38 cellular contexts compared by ENCODE assay signal in genomic region chr4:150713251-150713650, GRCh38.
"Had no signal": no experiment of that assay in that cellular context is flagged by ENCODE, and none has a peak within 500 bp of the region (broad histone marks: within the 10 kb centered on the region; RNA-seq: fewer than 3 reads in every experiment).

No MANE protein-coding gene starts in this region.

- H3K36me3 Mint-ChIP-seq: activated naive CD4-positive, alpha-beta T cell treated with anti-CD3 and anti-CD28 coated beads, Interleukin-2, amount 50 U/mL, for 72 hours; brain had no signal

- H3K4me3 Mint-ChIP-seq: activated naive CD4-positive, alpha-beta T cell treated with anti-CD3 and anti-CD28 coated beads for 36 hours; activated naive CD4-positive, alpha-beta T cell treated with anti-CD3 and anti-CD28 coated beads, Interleukin-2, amount 10 ng/mL, durations not matched to agents 7 days and 5 days; activated naive CD4-positive, alpha-beta T cell treated with anti-CD3 and anti-CD28 coated beads, Interleukin-2, amount 50 U/mL, for 24 hours; activated naive CD8-positive, alpha-beta T cell; activated naive CD8-positive, alpha-beta T cell treated with anti-CD3 and anti-CD28 coated beads for 36 hours; activated naive CD8-positive, alpha-beta T cell treated with anti-CD3 and anti-CD28 coated beads, Interleukin-2, amount 10 ng/mL, durations not matched to agents 7 days and 5 days; activated naive CD8-positive, alpha-beta T cell treated with anti-CD3 and anti-CD28 coated beads, Interleukin-2, amount 50 U/mL, for 24 hours; activated T-cell treated with anti-CD3 and anti-CD28 coated beads, Interleukin-2, amount 50 U/mL, for 24 hours; activated T-cell treated with anti-CD3 and anti-CD28 coated beads, Interleukin-2, amount 50 U/mL, for 4 hours; activated T-cell treated with anti-CD3 and anti-CD28 coated beads, Interleukin-2, amount 50 U/mL, for 72 hours; activated T-helper 1 cell treated with anti-CD3 and anti-CD28 coated beads, Interleukin-12 subunit alpha, Interleukin-12 subunit beta, Interleukin-2, Interleukin-4 antibody, amounts not matched to agents 30 ng/mL and 10 ng/mL and 1 ng/mL, durations not matched to agents 14 hours and 24 hours and 36 hours; activated T-helper 17 cell treated with anti-CD3 and anti-CD28 coated beads, Interleukin-2, amount 50 U/mL, for 72 hours; brain; central memory CD8-positive, alpha-beta T cell had no signal

- H3K4me1 ChIP-seq: adrenal gland, ascending aorta, breast epithelium had no signal

- H3K27ac Mint-ChIP-seq: activated naive CD4-positive, alpha-beta T cell treated with anti-CD3 and anti-CD28 coated beads for 36 hours; activated naive CD4-positive, alpha-beta T cell treated with anti-CD3 and anti-CD28 coated beads, Interleukin-2, amount 10 ng/mL, durations not matched to agents 7 days and 5 days; activated naive CD4-positive, alpha-beta T cell treated with anti-CD3 and anti-CD28 coated beads, Interleukin-2, amount 50 U/mL, for 24 hours; activated naive CD4-positive, alpha-beta T cell treated with anti-CD3 and anti-CD28 coated beads, Interleukin-2, amount 50 U/mL, for 72 hours; activated naive CD8-positive, alpha-beta T cell; activated naive CD8-positive, alpha-beta T cell treated with anti-CD3 and anti-CD28 coated beads for 36 hours; activated naive CD8-positive, alpha-beta T cell treated with anti-CD3 and anti-CD28 coated beads, Interleukin-2, amount 10 ng/mL, durations not matched to agents 7 days and 5 days; activated naive CD8-positive, alpha-beta T cell treated with anti-CD3 and anti-CD28 coated beads, Interleukin-2, amount 50 U/mL, for 24 hours; activated T-cell treated with anti-CD3 and anti-CD28 coated beads, Interleukin-2, amount 50 U/mL, for 24 hours; activated T-cell treated with anti-CD3 and anti-CD28 coated beads, Interleukin-2, amount 50 U/mL, for 72 hours; activated T-helper 1 cell treated with anti-CD3 and anti-CD28 coated beads, Interleukin-12 subunit alpha, Interleukin-12 subunit beta, Interleukin-2, Interleukin-4 antibody, amounts not matched to agents 30 ng/mL and 10 ng/mL and 1 ng/mL, durations not matched to agents 14 hours and 24 hours and 36 hours; activated T-helper 17 cell treated with anti-CD3 and anti-CD28 coated beads, Interleukin-2, amount 50 U/mL, for 72 hours; activated T-helper 2 cell treated with anti-CD3 and anti-CD28 coated beads, Interferon-gamma antibody, Interleukin-2, Interleukin-4, amounts not matched to agents 10 μg/mL and 5 μg/mL and 100 μg/mL, durations not matched to agents 14 hours and 24 hours and 36 hours; brain had no signal

- H3K4me3 ChIP-seq: adrenal gland, ascending aorta, body of pancreas, breast epithelium, cardiac muscle cell had no signal

- H3K4me1 Mint-ChIP-seq: activated naive CD4-positive, alpha-beta T cell treated with anti-CD3 and anti-CD28 coated beads, Interleukin-2, amount 10 ng/mL, durations not matched to agents 7 days and 5 days; activated naive CD4-positive, alpha-beta T cell treated with anti-CD3 and anti-CD28 coated beads, Interleukin-2, amount 50 U/mL, for 24 hours; activated naive CD8-positive, alpha-beta T cell treated with anti-CD3 and anti-CD28 coated beads, Interleukin-2, amount 10 ng/mL, durations not matched to agents 7 days and 5 days; brain had no signal

- H3K36me3 ChIP-seq: adrenal gland, ascending aorta, brain microvascular endothelial cell, breast epithelium, cardiac muscle cell had no signal

- H3K27me3 Mint-ChIP-seq: activated naive CD4-positive, alpha-beta T cell treated with anti-CD3 and anti-CD28 coated beads, Interleukin-2, amount 10 ng/mL, durations not matched to agents 7 days and 5 days; activated naive CD4-positive, alpha-beta T cell treated with anti-CD3 and anti-CD28 coated beads, Interleukin-2, amount 50 U/mL, for 24 hours; activated naive CD8-positive, alpha-beta T cell; activated naive CD8-positive, alpha-beta T cell treated with anti-CD3 and anti-CD28 coated beads for 36 hours; activated naive CD8-positive, alpha-beta T cell treated with anti-CD3 and anti-CD28 coated beads, Interleukin-2, amount 10 ng/mL, durations not matched to agents 7 days and 5 days; activated naive CD8-positive, alpha-beta T cell treated with anti-CD3 and anti-CD28 coated beads, Interleukin-2, amount 50 U/mL, for 24 hours; activated T-cell treated with anti-CD3 and anti-CD28 coated beads, Interleukin-2, amount 50 U/mL, for 24 hours; activated T-helper 17 cell treated with anti-CD3 and anti-CD28 coated beads, Interleukin-2, amount 50 U/mL, for 72 hours; brain; central memory CD8-positive, alpha-beta T cell had no signal

- H3K9me3 ChIP-seq: ascending aorta, breast epithelium had no signal

- H3K27me3 ChIP-seq: adrenal gland, ascending aorta, body of pancreas, brain microvascular endothelial cell, breast epithelium, cardiac muscle cell had no signal

- H3K27ac ChIP-seq: adrenal gland, ascending aorta, body of pancreas, brain microvascular endothelial cell, breast epithelium, cardiac muscle cell had no signal

- DNase-seq: activated effector memory CD4-positive, alpha-beta T cell treated with anti-CD3 and anti-CD28 coated beads, Interleukin-2, amount 50 U/mL, for 16 hours; activated effector memory CD4-positive, alpha-beta T cell treated with Interleukin-2 at 50 U/mL for 16 hours; activated gamma-delta T cell; activated gamma-delta T cell treated with Interleukin-2 at 50 U/mL for 16 hours; activated naive CD4-positive, alpha-beta T cell; activated naive CD4-positive, alpha-beta T cell treated with anti-CD3 and anti-CD28 coated beads for 36 hours; activated naive CD4-positive, alpha-beta T cell treated with anti-CD3 and anti-CD28 coated beads, Interleukin-2, amount 10 ng/mL, durations not matched to agents 7 days and 5 days; activated naive CD4-positive, alpha-beta T cell treated with anti-CD3 and anti-CD28 coated beads, Interleukin-2, amount 50 U/mL, for 16 hours; activated naive CD4-positive, alpha-beta T cell treated with Interleukin-2 at 50 U/mL for 16 hours; activated naive CD8-positive, alpha-beta T cell treated with anti-CD3 and anti-CD28 coated beads for 36 hours; activated naive CD8-positive, alpha-beta T cell treated with anti-CD3 and anti-CD28 coated beads, Interleukin-2, amount 10 ng/mL, durations not matched to agents 7 days and 5 days; activated naive CD8-positive, alpha-beta T cell treated with anti-CD3 and anti-CD28 coated beads, Interleukin-2, amount 50 U/mL, for 24 hours; activated T-cell treated with anti-CD3 and anti-CD28 coated beads, Interleukin-2, amount 50 U/mL, for 1 hour; activated T-cell treated with anti-CD3 and anti-CD28 coated beads, Interleukin-2, amount 50 U/mL, for 24 hours; activated T-cell treated with anti-CD3 and anti-CD28 coated beads, Interleukin-2, amount 50 U/mL, for 4 hours; activated T-cell treated with anti-CD3 and anti-CD28 coated beads, Interleukin-2, amount 50 U/mL, for 48 hours; activated T-cell treated with anti-CD3 and anti-CD28 coated beads, Interleukin-2, amount 50 U/mL, for 72 hours; adrenal gland; amniotic stem cell; amygdala; anterior cingulate cortex; aorta; body of pancreas; brain microvascular endothelial cell; caudate nucleus; central memory CD4-positive, alpha-beta T cell; cerebellar nuclear complex had no signal

- H3K9me3 Mint-ChIP-seq: activated naive CD4-positive, alpha-beta T cell treated with anti-CD3 and anti-CD28 coated beads for 36 hours; activated naive CD4-positive, alpha-beta T cell treated with anti-CD3 and anti-CD28 coated beads, Interleukin-2, amount 10 ng/mL, durations not matched to agents 7 days and 5 days; activated naive CD4-positive, alpha-beta T cell treated with anti-CD3 and anti-CD28 coated beads, Interleukin-2, amount 50 U/mL, for 24 hours; activated naive CD4-positive, alpha-beta T cell treated with anti-CD3 and anti-CD28 coated beads, Interleukin-2, amount 50 U/mL, for 72 hours; activated naive CD8-positive, alpha-beta T cell treated with anti-CD3 and anti-CD28 coated beads for 36 hours; activated naive CD8-positive, alpha-beta T cell treated with anti-CD3 and anti-CD28 coated beads, Interleukin-2, amount 10 ng/mL, durations not matched to agents 7 days and 5 days; activated naive CD8-positive, alpha-beta T cell treated with anti-CD3 and anti-CD28 coated beads, Interleukin-2, amount 50 U/mL, for 24 hours; activated T-cell treated with anti-CD3 and anti-CD28 coated beads, Interleukin-2, amount 50 U/mL, for 24 hours; activated T-cell treated with anti-CD3 and anti-CD28 coated beads, Interleukin-2, amount 50 U/mL, for 4 hours; activated T-cell treated with anti-CD3 and anti-CD28 coated beads, Interleukin-2, amount 50 U/mL, for 72 hours; activated T-helper 1 cell treated with anti-CD3 and anti-CD28 coated beads, Interleukin-12 subunit alpha, Interleukin-12 subunit beta, Interleukin-2, Interleukin-4 antibody, amounts not matched to agents 30 ng/mL and 10 ng/mL and 1 ng/mL, durations not matched to agents 14 hours and 24 hours and 36 hours; activated T-helper 17 cell treated with anti-CD3 and anti-CD28 coated beads, Interleukin-2, amount 50 U/mL, for 72 hours; activated T-helper 2 cell treated with anti-CD3 and anti-CD28 coated beads, Interferon-gamma antibody, Interleukin-2, Interleukin-4, amounts not matched to agents 10 μg/mL and 5 μg/mL and 100 μg/mL, durations not matched to agents 14 hours and 24 hours and 36 hours; brain; central memory CD8-positive, alpha-beta T cell had no signal
